ENCODE assay signal across 15 cellular contexts in genomic region chr16:81879625-81880024, GRCh38.
DNase-seq lines count a peak whose midpoint lies in the region; ATAC-seq and TF ChIP-seq lines count a peak whose summit lies in the region.
"Had no signal": no experiment of that assay in that cellular context is flagged by ENCODE, and none has a peak within 500 bp of the region (broad histone marks: within the 10 kb centered on the region; RNA-seq: fewer than 3 reads in every experiment).

No MANE protein-coding gene starts in this region.

- DNase-seq in BE2C: no peak
- no peak for DNase-seq in Panc1 (ENCODE audit: low read depth, low spot score)
- no peak for DNase-seq in glutamatergic neuron
- DNase-seq in NCI-H2171 (lab: John Stamatoyannopoulos, UW): no peak
- no peak for DNase-seq in stimulated activated naive CD4-positive, alpha-beta T cell treated with Interleukin-2 at 50 U/mL for 16 hours (lab: John Stamatoyannopoulos, UW)
- no peak for DNase-seq in NCI-H1694 treated with DMSO at 0.1 percent for 48 hours (lab: John Stamatoyannopoulos, UW)
- DNase-seq: CD4-positive, alpha-beta memory T cell; hippocampal formation; psoas muscle; stimulated activated CD4-positive, alpha-beta T cell treated with anti-CD3 and anti-CD28 coated beads, Interleukin-2, amount 100 ng/mL, for 48 hours had no signal

- H3K27me3 ChIP-seq in BE2C: no peaks in the 10 kb centered on the region
- no peaks in the 10 kb centered on the region for H3K27me3 ChIP-seq in Panc1 (ENCODE audit: control insufficient read depth, insufficient read depth, low read length)

- no peaks in the 10 kb centered on the region for H3K27me3 Mint-ChIP-seq in glutamatergic neuron (ENCODE audit: unreplicated experiment)
- H3K27me3 Mint-ChIP-seq: CD4-positive, alpha-beta memory T cell; stimulated activated naive CD8-positive, alpha-beta T cell treated with anti-CD3 and anti-CD28 coated beads, Interleukin-15, Interleukin-2, amounts not matched to agents 100 ng/mL and 50 ng/mL, for 24 hours had no signal

- BruUV-seq in Panc1 (replicated peaks; lab: Mats Ljungman, UMichigan): no TSS peak

- H3K9me3 ChIP-seq in BE2C (no peaks in the 10 kb centered on the region), Panc1 (ENCODE audit: control insufficient read depth, insufficient read depth, low read depth, low read length) (no peaks in the 10 kb centered on the region)
- H3K9me3 ChIP-seq: psoas muscle had no signal

- peaks cover 5% of the 10 kb centered on the region for H3K9me3 Mint-ChIP-seq in glutamatergic neuron (ENCODE audit: unreplicated experiment)
- H3K9me3 Mint-ChIP-seq: activated T-cell treated with anti-CD3 and anti-CD28 coated beads, Interleukin-2, amount 50 U/mL, for 72 hours; CD4-positive, alpha-beta memory T cell; stimulated activated naive CD8-positive, alpha-beta T cell treated with anti-CD3 and anti-CD28 coated beads, Interleukin-15, Interleukin-2, amounts not matched to agents 100 ng/mL and 50 ng/mL, for 24 hours had no signal

- no peak overlapping the region for H3K27ac Mint-ChIP-seq in glutamatergic neuron (ENCODE audit: unreplicated experiment)
- H3K27ac Mint-ChIP-seq: activated T-cell treated with anti-CD3 and anti-CD28 coated beads, Interleukin-2, amount 50 U/mL, for 72 hours; stimulated activated naive CD8-positive, alpha-beta T cell treated with anti-CD3 and anti-CD28 coated beads, Interleukin-15, Interleukin-2, amounts not matched to agents 100 ng/mL and 50 ng/mL, for 24 hours had no signal

- H3K36me3 ChIP-seq in BE2C: no peaks in the 10 kb centered on the region
- no peaks in the 10 kb centered on the region for H3K36me3 ChIP-seq in Panc1 (ENCODE audit: control insufficient read depth, insufficient read depth, low read length)

- TF ChIP-seq CTCF in BE2C (IDR thresholded peaks at IDR 0.05; ENCODE audit: low read depth, low read length) (0 out of 2 replicates have a peak, but pooled peaks have one; percentile 31), GM12875 (IDR thresholded peaks at IDR 0.05; ENCODE audit: borderline replicate concordance, insufficient read depth, low read depth, low read length) (0 out of 2 replicates have a peak, but pooled peaks have one; percentile 35), Panc1 (IDR thresholded peaks at IDR 0.05) (peak; percentile 67), glutamatergic neuron (IDR thresholded peaks at IDR 0.05; ENCODE audit: partially characterized antibody, unreplicated experiment) (peak; percentile 11)

- H3K4me1 Mint-ChIP-seq in glutamatergic neuron (ENCODE audit: low read depth, unreplicated experiment): peaks cover 5% of the 10 kb centered on the region
- H3K4me1 Mint-ChIP-seq: CD4-positive, alpha-beta memory T cell had no signal

- H3K4me3 ChIP-seq in BE2C (ENCODE audit: low read depth, low read length) (no peak overlapping the region), GM12875 (ENCODE audit: low read depth, low read length) (no peak overlapping the region), Panc1 (ENCODE audit: low read depth in 2 of 2, low read length in 2 of 2) (no peak overlapping the region)
- H3K4me3 ChIP-seq: psoas muscle had no signal

- no peak for ATAC-seq in Panc1
- no peak for ATAC-seq in GM18867 (IDR thresholded peaks at IDR 0.05; ENCODE audit: unreplicated experiment)
- ATAC-seq: activated T-cell treated with anti-CD3 and anti-CD28 coated beads, Interleukin-2, amount 50 U/mL, for 72 hours; psoas muscle had no signal

- H3K4me1 ChIP-seq in BE2C (no peaks in the 10 kb centered on the region), Panc1 (ENCODE audit: control insufficient read depth, insufficient read depth, low read length) (no peaks in the 10 kb centered on the region)
- H3K4me1 ChIP-seq: psoas muscle had no signal

- CTCF ChIA-PET in Panc1 (lab: Charles Lee): interaction anchor here (0.6 kb wide), 1 partner anchor 1336 kb away, joined by 3 read pairs; no protein-coding TSS in a partner anchor

- in situ Hi-C loops in Panc1 (cut with HindIII; ENCODE audit: low pct_unique_long_range_greater_than_20kb, low sequenced_read_pairs): no loop called here

- intact Hi-C loops in Panc1 (cut with micrococcal nuclease; ENCODE audit: unreplicated experiment): loop anchor here (10.0 kb wide), 1 partner anchor 95 kb away; no protein-coding TSS in a partner anchor

- no peak overlapping the region for H3K4me3 Mint-ChIP-seq in glutamatergic neuron (ENCODE audit: unreplicated experiment)
- H3K4me3 Mint-ChIP-seq: activated T-cell treated with anti-CD3 and anti-CD28 coated beads, Interleukin-2, amount 50 U/mL, for 72 hours; CD4-positive, alpha-beta memory T cell; stimulated activated naive CD8-positive, alpha-beta T cell treated with anti-CD3 and anti-CD28 coated beads, Interleukin-15, Interleukin-2, amounts not matched to agents 100 ng/mL and 50 ng/mL, for 24 hours had no signal

- H3K27ac ChIP-seq in Panc1 (ENCODE audit: low read length): no peak overlapping the region
- H3K27ac ChIP-seq: psoas muscle, VCaP had no signal

- POLR2A ChIA-PET in Panc1 (lab: Charles Lee): no interaction called here

- H3K36me3 Mint-ChIP-seq in glutamatergic neuron (ENCODE audit: unreplicated experiment): no peaks in the 10 kb centered on the region
- H3K36me3 Mint-ChIP-seq: CD4-positive, alpha-beta memory T cell had no signal

Comparison
In these comparisons a context has a peak if more than half of its experiments do, and no peak if none do; other contexts are left out.
1. CTCF ChIP-seq: peak in every context shown above with its lines; median percentile 67 in Panc1; 35 in GM12875; 31 in BE2C; 11 in glutamatergic neuron.